ENCODE assay signal across 1 cellular context in genomic region chr12:95940514-95940913, GRCh38.
TF ChIP-seq lines count a peak whose summit lies in the region.

No MANE protein-coding gene starts in this region.

TF ChIP-seq in A549, 52 proteins besides CTCF, POLR2A, EP300 and RAD21 (continued from another document):
- TF ChIP-seq BCL3 (IDR thresholded peaks at IDR 0.05) (no peak), HDAC2 (IDR thresholded peaks at IDR 0.05) (no peak), SMC3 (IDR thresholded peaks at IDR 0.05) (no peak), PBX3 (IDR thresholded peaks at IDR 0.05) (no peak), ESRRA (IDR thresholded peaks at IDR 0.05; ENCODE audit: borderline replicate concordance, low read length) (no peak), KDM5A (IDR thresholded peaks at IDR 0.05) (no peak), PHF8 (IDR thresholded peaks at IDR 0.05; ENCODE audit: borderline replicate concordance, low read depth) (no peak), HOXB13 (CRISPR knock-in tag; IDR thresholded peaks at IDR 0.05; ENCODE audit: low read depth) (no peak)
